In genomic region chr4:92450694-92451093, GRCh38 we compare ENCODE assay signal across 32 cellular contexts.
"Had no signal": no experiment of that assay in that cellular context is flagged by ENCODE, and none has a peak within 500 bp of the region (broad histone marks: within the 10 kb centered on the region; RNA-seq: fewer than 3 reads in every experiment).

No MANE protein-coding gene starts in this region.

- H3K27ac ChIP-seq: coronary artery, esophagus squamous epithelium, neutrophil, parathyroid adenoma, right lobe of liver, suprapubic skin, transverse colon, upper lobe of right lung, uterus had no signal

- H3K27ac Mint-ChIP-seq: immature natural killer cell; memory B cell; mesothelial cell of epicardium; naive B cell; natural killer cell treated with Interleukin-12 subunit alpha and Interleukin-12 subunit beta and Interleukin-15 and Interleukin-18, amount 100 ng/mL, for 72 hours; progenitor cell of endocrine pancreas; stimulated activated naive CD8-positive, alpha-beta T cell treated with anti-CD3 and anti-CD28 coated beads, Interleukin-15, amount 100 ng/mL, for 72 hours had no signal

- H3K4me2 ChIP-seq: smooth muscle cell had no signal

- H3K36me3 Mint-ChIP-seq: memory B cell, mesothelial cell of epicardium, naive B cell had no signal

- H3K4me1 Mint-ChIP-seq: immature natural killer cell; memory B cell; naive B cell; neural crest cell; stimulated activated naive CD8-positive, alpha-beta T cell treated with anti-CD3 and anti-CD28 coated beads, Interleukin-15, amount 100 ng/mL, for 72 hours had no signal

- H3K79me2 ChIP-seq: parathyroid adenoma had no signal

- H3K27me3 ChIP-seq: esophagus squamous epithelium, neutrophil, right lobe of liver, suprapubic skin, transverse colon, upper lobe of right lung, uterus had no signal

- ATAC-seq: left lobe of liver; mucosa of descending colon; natural killer cell treated with Interleukin-12 subunit alpha and Interleukin-12 subunit beta and Interleukin-15 and Interleukin-18, amount 100 ng/mL, for 72 hours; right lobe of liver; stimulated activated naive CD8-positive, alpha-beta T cell treated with anti-CD3 and anti-CD28 coated beads, Interleukin-15, amount 100 ng/mL, for 72 hours; upper lobe of right lung had no signal

- H2AFZ ChIP-seq: parathyroid adenoma had no signal

- H3K4me3 ChIP-seq: coronary artery, esophagus squamous epithelium, lung, mucosa of descending colon, right lobe of liver, smooth muscle cell, suprapubic skin, transverse colon, upper lobe of right lung, uterus had no signal

- H3K36me3 ChIP-seq: esophagus squamous epithelium, neutrophil, right lobe of liver, suprapubic skin, transverse colon, upper lobe of right lung, uterus had no signal

- H3K4me1 ChIP-seq: parathyroid adenoma, right lobe of liver, suprapubic skin, transverse colon, upper lobe of right lung, uterus had no signal

- H3K9ac ChIP-seq: parathyroid adenoma had no signal

- H3K27me3 Mint-ChIP-seq: memory B cell; natural killer cell treated with Interleukin-12 subunit alpha and Interleukin-12 subunit beta and Interleukin-15 and Interleukin-18, amount 100 ng/mL, for 72 hours; progenitor cell of endocrine pancreas; stimulated activated naive CD8-positive, alpha-beta T cell treated with anti-CD3 and anti-CD28 coated beads, Interleukin-15, amount 100 ng/mL, for 72 hours had no signal

- H3K9me3 Mint-ChIP-seq: mesothelial cell of epicardium, neural crest cell had no signal

- H3K9me3 ChIP-seq: esophagus squamous epithelium, mucosa of descending colon, neutrophil, right lobe of liver, suprapubic skin, transverse colon, upper lobe of right lung, uterus had no signal

- DNase-seq: dermis blood vessel endothelial cell; effector memory CD4-positive, alpha-beta T cell; erythroblast; esophagus squamous epithelium; foreskin melanocyte; hypothalamus; immature natural killer cell; islet precursor cell; mucosa of descending colon; naive B cell; right lobe of liver; stimulated activated CD4-positive, alpha-beta T cell treated with anti-CD3 and anti-CD28 coated beads, Interleukin-12 subunit alpha, Interleukin-12 subunit beta, amount 100 ng/mL, for 4 hours; stimulated activated CD4-positive, alpha-beta T cell treated with anti-CD3 and anti-CD28 coated beads, Interleukin-1b, Interleukin-23, amount 100 ng/mL, for 48 hours; stimulated activated CD4-positive, alpha-beta T cell treated with anti-CD3 and anti-CD28 coated beads, Interleukin-4, amount 100 ng/mL, for 1 hour; stimulated activated CD8-positive, alpha-beta memory T cell treated with anti-CD3 and anti-CD28 coated beads, Interleukin-4, amount 100 ng/mL, for 48 hours; stimulated activated naive CD4-positive, alpha-beta T cell; stimulated activated naive CD8-positive, alpha-beta T cell treated with anti-CD3 and anti-CD28 coated beads, Interleukin-15, amount 100 ng/mL, for 72 hours; transverse colon; upper lobe of right lung; uterus had no signal

- H3K4me3 Mint-ChIP-seq: immature natural killer cell; memory B cell; mesothelial cell of epicardium; naive B cell; natural killer cell treated with Interleukin-12 subunit alpha and Interleukin-12 subunit beta and Interleukin-15 and Interleukin-18, amount 100 ng/mL, for 72 hours; neural crest cell; stimulated activated naive CD8-positive, alpha-beta T cell treated with anti-CD3 and anti-CD28 coated beads, Interleukin-15, amount 100 ng/mL, for 72 hours had no signal
